Comparison of ENCODE assay signal across 9 cellular contexts in the genomic region with DNA sequence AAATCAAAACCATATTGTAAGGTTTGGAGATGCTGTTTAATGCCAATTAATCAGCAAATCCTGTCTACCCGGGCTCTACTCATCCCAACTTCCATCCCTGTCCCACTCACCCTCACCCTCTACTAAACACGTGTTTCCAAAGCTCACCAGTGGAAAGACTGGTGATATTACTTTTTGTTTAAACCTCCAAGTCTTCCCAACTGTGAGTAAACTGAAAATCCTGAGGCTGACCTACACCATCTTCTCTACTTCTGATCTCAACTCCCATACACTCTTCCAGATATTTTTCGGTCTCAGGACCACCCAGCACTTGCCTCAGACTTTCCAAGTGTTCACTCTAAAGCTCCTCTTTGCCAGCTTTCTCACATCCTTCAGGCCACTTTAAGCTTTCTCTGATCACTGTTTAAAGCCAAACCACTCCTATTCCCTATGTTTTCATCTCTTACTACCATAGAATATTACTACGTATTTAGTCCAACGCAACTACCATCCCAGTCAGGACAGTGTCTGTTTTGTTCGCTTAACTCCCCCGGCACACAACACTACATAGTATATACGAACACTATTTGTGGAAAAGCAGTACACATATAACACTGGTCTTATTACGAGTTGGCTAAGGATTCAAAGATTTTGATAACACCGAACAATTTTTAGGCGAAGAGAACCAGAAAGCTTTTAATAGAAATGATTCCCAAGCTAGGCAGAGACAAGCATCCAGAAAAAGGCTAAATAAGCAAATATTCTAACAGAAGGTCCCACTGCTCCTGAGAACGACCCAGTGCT. TPM values are rescaled to one million over a fixed set of nuclear protein-coding genes. Genes with fewer than 3 reads are reported as not detected.
DNase-seq lines count a peak whose midpoint lies in the region; ATAC-seq and TF ChIP-seq lines count a peak whose summit lies in the region.
"Had no signal": no experiment of that assay in that cellular context is flagged by ENCODE, and none has a peak within 500 bp of the region (broad histone marks: within the 10 kb centered on the region; RNA-seq: fewer than 3 reads in every experiment).

No MANE protein-coding gene starts in this region.

- peaks cover 51% of the 10 kb centered on the region for H4K20me1 ChIP-seq in smooth muscle cell (ENCODE audit: low read depth)

- no peak for ATAC-seq in activated B cell treated with CpG ODN at 0.5 μM for 24 hours (ENCODE audit: low read depth)
- peak in 1 of 2 donors; percentile 1 for ATAC-seq in right cardiac atrium
- no peak for ATAC-seq in sciatic nerve
- ATAC-seq in left colon: no peak

- H3K9ac ChIP-seq in smooth muscle cell (ENCODE audit: low read depth): peak overlapping the region; percentile 100

- H3K27ac Mint-ChIP-seq in activated B cell treated with CpG ODN at 0.5 μM for 24 hours: peak overlapping the region; percentile 100

- TF ChIP-seq CTCF in HFF-Myc (IDR thresholded peaks at IDR 0.05; ENCODE audit: low read depth, low read length, missing control alignments) (no peak), activated B cell treated with CpG ODN at 0.5 μM for 24 hours (IDR thresholded peaks at IDR 0.05) (no peak), smooth muscle cell (IDR thresholded peaks at IDR 0.05; ENCODE audit: borderline replicate concordance, insufficient read depth, poor library complexity, severe bottlenecking) (no peak)

- peak overlapping the region; percentile 97 for H3K4me3 ChIP-seq in HFF-Myc (replicated peaks; ENCODE audit: low read depth, low read length)
- H3K4me3 ChIP-seq in right cardiac atrium (ENCODE audit: low read length): peak overlapping the region; percentile 75
- H3K4me3 ChIP-seq in smooth muscle cell: peak overlapping the region; percentile 99

- no peaks in the 10 kb centered on the region for H3K27me3 Mint-ChIP-seq in activated B cell treated with CpG ODN at 0.5 μM for 24 hours

- H3K36me3 ChIP-seq in smooth muscle cell (ENCODE audit: low read depth): peaks cover 25% of the 10 kb centered on the region

- peaks cover 72% of the 10 kb centered on the region for H3K79me2 ChIP-seq in smooth muscle cell (ENCODE audit: low read depth)

- H3K4me1 ChIP-seq in right cardiac atrium (ENCODE audit: control insufficient read depth, insufficient read depth, low read length) (no peaks in the 10 kb centered on the region), smooth muscle cell (ENCODE audit: low read depth) (peaks cover 28% of the 10 kb centered on the region)

- intact Hi-C loops in activated B cell treated with CpG ODN at 0.5 μM for 24 hours (cut with micrococcal nuclease): loop anchor here (1.0 to 10.0 kb wide), 7 partner anchors 148 to 1331 kb away; a partner anchor contains a TSS
- intact Hi-C loops in right cardiac atrium (cut with DNase I): loop anchor here in 1 of 4 donors (2.0 kb wide), 1 partner anchor 117 kb away; a partner anchor contains a TSS
- intact Hi-C loops in sciatic nerve (cut with DNase I): no loop called here
- intact Hi-C loops in left colon (cut with DNase I, micrococcal nuclease): no loop called here

- DNase-seq in HFF-Myc (ENCODE audit: extremely low read depth, low read depth) (no peak), activated B cell treated with CpG ODN at 0.5 μM for 24 hours (no peak), right cardiac atrium (no peak), smooth muscle cell (lab: John Stamatoyannopoulos, UW; ENCODE audit: unreplicated experiment) (no peak), NCI-H748 treated with DMSO at 0.1 percent for 48 hours (lab: John Stamatoyannopoulos, UW) (no peak), sciatic nerve (ENCODE audit: low spot score) (no peak), left colon (no peak), activated gamma-delta T cell (lab: John Stamatoyannopoulos, UW) (no peak)
- DNase-seq: NCI-H2029 had no signal

- H3K9me3 Mint-ChIP-seq in activated B cell treated with CpG ODN at 0.5 μM for 24 hours: no peaks in the 10 kb centered on the region

- H3K4me1 Mint-ChIP-seq in activated B cell treated with CpG ODN at 0.5 μM for 24 hours: peaks cover 42% of the 10 kb centered on the region

- POLR2A ChIA-PET in activated B cell treated with CpG ODN at 0.5 μM for 24 hours (lab: Charles Lee): interaction anchor here (0.5 to 3.5 kb wide), 11 partner anchors 21 to 1996 kb away, joined by 3 to 24 read pairs (median 4); a partner anchor contains a TSS

- H3K36me3 Mint-ChIP-seq in activated B cell treated with CpG ODN at 0.5 μM for 24 hours (ENCODE audit: low read depth): peaks cover 66% of the 10 kb centered on the region

- H3K27me3 ChIP-seq in right cardiac atrium (ENCODE audit: control insufficient read depth, insufficient read depth) (no peaks in the 10 kb centered on the region), smooth muscle cell (ENCODE audit: low read depth) (no peaks in the 10 kb centered on the region)

- H3F3A ChIP-seq in smooth muscle cell (ENCODE audit: low read depth): peaks cover 38% of the 10 kb centered on the region

- under 1% methylated on average over 12 of the region's 12 CpGs for WGBS in right cardiac atrium
- WGBS in smooth muscle cell (ENCODE audit: low lambda C conversion rate): 1% methylated on average over 12 of the region's 12 CpGs

- CTCF ChIA-PET in activated B cell treated with CpG ODN at 0.5 μM for 24 hours (lab: Charles Lee): no interaction called here

- H3K27ac ChIP-seq in right cardiac atrium (ENCODE audit: low read length): peak overlapping the region; percentile 94
- H3K27ac ChIP-seq in smooth muscle cell (ENCODE audit: low read depth): peak overlapping the region; percentile 99

- H3K9me3 ChIP-seq in right cardiac atrium (ENCODE audit: control insufficient read depth, low read length): no peaks in the 10 kb centered on the region
- H3K9me3 ChIP-seq in smooth muscle cell (replicated peaks; ENCODE audit: low read depth): no peaks in the 10 kb centered on the region

- H3K4me2 ChIP-seq in smooth muscle cell: peak overlapping the region; percentile 100

- H2AFZ ChIP-seq in smooth muscle cell (ENCODE audit: low read depth): peak overlapping the region; percentile 98

- peak overlapping the region; percentile 100 for H3K4me3 Mint-ChIP-seq in activated B cell treated with CpG ODN at 0.5 μM for 24 hours

RNA-seq across cellular contexts. Expression of a gene that starts 0.7 kb away (rescaled TPM):
- total RNA-seq in activated B cell treated with CpG ODN at 0.5 μM for 24 hours: 3,690 and 4,303 TPM in 2 replicates
- total RNA-seq in right cardiac atrium: 1,000 to 10,000 TPM; 1,385 to 1,717 (median 1,488) TPM
- 1,323 TPM for polyA plus RNA-seq in right cardiac atrium
- 3,841 and 4,095 TPM in 2 replicates for total RNA-seq in smooth muscle cell
- polyA plus RNA-seq in smooth muscle cell: 732 and 782 TPM in 2 replicates
- 1,631 TPM for total RNA-seq in sciatic nerve
- 1,000 to 10,000 TPM; 1,339 to 1,375 TPM for total RNA-seq in left colon

RNA-seq across cellular contexts. Expression of a gene that starts 1.2 kb away (rescaled TPM):
- total RNA-seq in activated B cell treated with CpG ODN at 0.5 μM for 24 hours (8.4 and 13.7 TPM in 2 replicates), right cardiac atrium (1 to 10 TPM; 2.2 to 3.7 (median 2.7) TPM), smooth muscle cell (17.9 and 22.5 TPM in 2 replicates), sciatic nerve (3.9 TPM), left colon (1 to 10 TPM; 5.7 to 9.1 TPM)
- polyA plus RNA-seq in right cardiac atrium (0.95 TPM), smooth muscle cell (17.7 and 22.5 TPM in 2 replicates)

RNA-seq across cellular contexts. Expression of a gene that starts 6.4 kb away (rescaled TPM):
- total RNA-seq in activated B cell treated with CpG ODN at 0.5 μM for 24 hours (28.5 and 30.6 TPM in 2 replicates), right cardiac atrium (10 to 100 TPM; 33.9 to 45.5 (median 38.9) TPM), smooth muscle cell (12.9 and 19.1 TPM in 2 replicates), sciatic nerve (20.2 TPM), left colon (10 to 100 TPM; 17.6 to 19.2 TPM)
- polyA plus RNA-seq in right cardiac atrium (60.8 TPM), smooth muscle cell (27.0 TPM in 2 replicates)
